Comparison of ENCODE assay signal across 24 cellular contexts in genomic region chr7:35487841-35488240, GRCh38.
"Had no signal": no experiment of that assay in that cellular context is flagged by ENCODE, and none has a peak within 500 bp of the region (broad histone marks: within the 10 kb centered on the region; RNA-seq: fewer than 3 reads in every experiment).

No MANE protein-coding gene starts in this region.

- H3K27ac Mint-ChIP-seq: naive thymus-derived CD8-positive, alpha-beta T cell; natural killer cell treated with Interleukin-12 subunit alpha and Interleukin-12 subunit beta and Interleukin-15 and Interleukin-18, amount 100 ng/mL, for 72 hours; nephron progenitor cell; progenitor cell of endocrine pancreas; stimulated activated effector memory CD8-positive, alpha-beta T cell treated with anti-CD3 and anti-CD28 coated beads, Interleukin-12 subunit alpha, Interleukin-12 subunit beta, amount 100 ng/mL, for 72 hours; stimulated activated naive B cell treated with anti-CD40 and anti-IgM and Interleukin-4, amounts not matched to agents 10 μg/mL and 1 μg/mL and 100 μg/mL, for 72 hours; stimulated activated naive CD8-positive, alpha-beta T cell treated with anti-CD3 and anti-CD28 coated beads, Interleukin-15, Interleukin-2, amounts not matched to agents 100 ng/mL and 50 ng/mL, for 24 hours; type B pancreatic cell had no signal

- H3K9me3 Mint-ChIP-seq: naive thymus-derived CD8-positive, alpha-beta T cell; natural killer cell treated with Interleukin-12 subunit alpha and Interleukin-12 subunit beta and Interleukin-15 and Interleukin-18, amount 100 ng/mL, for 72 hours; nephron progenitor cell; neural crest cell; stimulated activated effector memory CD8-positive, alpha-beta T cell treated with anti-CD3 and anti-CD28 coated beads, Interleukin-12 subunit alpha, Interleukin-12 subunit beta, amount 100 ng/mL, for 72 hours; stimulated activated naive B cell treated with anti-CD40 and anti-IgM and Interleukin-4, amounts not matched to agents 10 μg/mL and 1 μg/mL and 100 μg/mL, for 72 hours; stimulated activated naive CD8-positive, alpha-beta T cell treated with anti-CD3 and anti-CD28 coated beads, Interleukin-15, Interleukin-2, amounts not matched to agents 100 ng/mL and 50 ng/mL, for 24 hours; type B pancreatic cell had no signal

- H3K4me3 Mint-ChIP-seq: naive thymus-derived CD8-positive, alpha-beta T cell; natural killer cell treated with Interleukin-12 subunit alpha and Interleukin-12 subunit beta and Interleukin-15 and Interleukin-18, amount 100 ng/mL, for 72 hours; nephron progenitor cell; neural crest cell; stimulated activated effector memory CD8-positive, alpha-beta T cell treated with anti-CD3 and anti-CD28 coated beads, Interleukin-12 subunit alpha, Interleukin-12 subunit beta, amount 100 ng/mL, for 72 hours; stimulated activated naive B cell treated with anti-CD40 and anti-IgM and Interleukin-4, amounts not matched to agents 10 μg/mL and 1 μg/mL and 100 μg/mL, for 72 hours; stimulated activated naive CD8-positive, alpha-beta T cell treated with anti-CD3 and anti-CD28 coated beads, Interleukin-15, Interleukin-2, amounts not matched to agents 100 ng/mL and 50 ng/mL, for 24 hours; type B pancreatic cell had no signal

- H3K4me1 Mint-ChIP-seq: naive thymus-derived CD8-positive, alpha-beta T cell; stimulated activated effector memory CD8-positive, alpha-beta T cell treated with anti-CD3 and anti-CD28 coated beads, Interleukin-12 subunit alpha, Interleukin-12 subunit beta, amount 100 ng/mL, for 72 hours; stimulated activated naive B cell treated with anti-CD40 and anti-IgM and Interleukin-4, amounts not matched to agents 10 μg/mL and 1 μg/mL and 100 μg/mL, for 72 hours had no signal

- DNase-seq: naive thymus-derived CD8-positive, alpha-beta T cell; nephron progenitor cell; nucleus accumbens; ovary; psoas muscle; right cardiac atrium; right lobe of liver; sigmoid colon; small intestine; stimulated activated CD4-positive, alpha-beta T cell treated with anti-CD3 and anti-CD28 coated beads, Interleukin-15, amount 100 ng/mL, for 24 hours; stimulated activated CD4-positive, alpha-beta T cell treated with anti-CD3 and anti-CD28 coated beads, Interleukin-2, amount 100 ng/mL, for 24 hours; stimulated activated CD4-positive, alpha-beta T cell treated with anti-CD3 and anti-CD28 coated beads, Interleukin-2, amount 100 ng/mL, for 48 hours; stimulated activated CD4-positive, alpha-beta T cell treated with anti-CD3 and anti-CD28 coated beads, Interleukin-4, amount 100 ng/mL, for 24 hours; stimulated activated naive B cell treated with anti-CD40 and anti-IgM and Interleukin-4, amounts not matched to agents 10 μg/mL and 1 μg/mL and 100 μg/mL, for 72 hours; stimulated activated naive CD4-positive, alpha-beta T cell treated with Interleukin-2 at 50 U/mL for 16 hours; stomach; upper lobe of right lung; uterus had no signal

- H3K36me3 Mint-ChIP-seq: naive thymus-derived CD8-positive, alpha-beta T cell; natural killer cell treated with Interleukin-12 subunit alpha and Interleukin-12 subunit beta and Interleukin-15 and Interleukin-18, amount 100 ng/mL, for 72 hours; stimulated activated effector memory CD8-positive, alpha-beta T cell treated with anti-CD3 and anti-CD28 coated beads, Interleukin-12 subunit alpha, Interleukin-12 subunit beta, amount 100 ng/mL, for 72 hours; stimulated activated naive B cell treated with anti-CD40 and anti-IgM and Interleukin-4, amounts not matched to agents 10 μg/mL and 1 μg/mL and 100 μg/mL, for 72 hours; type B pancreatic cell had no signal

- H3K27me3 Mint-ChIP-seq: type B pancreatic cell had no signal
